In genomic region chr2:238784671-238785527, GRCh38 we compare ENCODE assay signal across 8 cellular contexts.
DNase-seq lines count a peak whose midpoint lies in the region; ATAC-seq and TF ChIP-seq lines count a peak whose summit lies in the region.

No MANE protein-coding gene starts in this region.

- no peaks in the 10 kb centered on the region for H3K36me3 ChIP-seq in transverse colon

- DNase-seq in COR-L47 (lab: John Stamatoyannopoulos, UW), result peak; percentile 6
- peak; percentile 56 for DNase-seq in HuH-7.5 (ENCODE audit: low spot score)
- peak; percentile 55 for DNase-seq in RPMI8226
- DNase-seq in activated effector memory CD4-positive, alpha-beta T cell treated with anti-CD3 and anti-CD28 coated beads, Interleukin-2, amount 50 U/mL, for 16 hours, result peak; percentile 81
- peak; percentile 40 for DNase-seq in globus pallidus (ENCODE audit: low spot score)
- DNase-seq in posterior cingulate gyrus, result peak; percentile 39 to 96 (median 76)
- peak; percentile 56 for DNase-seq in transverse colon

- peak; percentile 76 to 86 (median 83) for TF ChIP-seq CTCF in transverse colon (IDR thresholded peaks at IDR 0.05)

- no peaks in the 10 kb centered on the region for H3K9me3 ChIP-seq in transverse colon

- no peaks in the 10 kb centered on the region for H3K27me3 ChIP-seq in transverse colon

- intact Hi-C loops in posterior cingulate gyrus (cut with DNase I), result loop anchor here (5.0 kb wide), 3 partner anchors 187 to 428 kb away; no protein-coding TSS in a partner anchor
- intact Hi-C loops in transverse colon (cut with DNase I; ENCODE audit: low total_unique reads), result loop anchor here (10.0 kb wide), 2 partner anchors 160 to 430 kb away; no protein-coding TSS in a partner anchor

- no peak for ATAC-seq in GM19351 (IDR thresholded peaks at IDR 0.05; ENCODE audit: unreplicated experiment)

- in situ Hi-C loops in transverse colon (cut with MboI; ENCODE audit: low pct_ligation_motif_present in 1 of 4, low pct_unique_long_range_greater_than_20kb in 1 of 4, low sequenced_read_pairs in 3 of 4), result loop anchor here in 3 of 4 donors (10.0 to 25.0 kb wide), 2 partner anchors 100 to 423 kb away; no protein-coding TSS in a partner anchor

- H3K27ac ChIP-seq in transverse colon, result peak overlapping the region in 3 of 4 donors; percentile 9 to 39 (median 25)

- no peak overlapping the region for H3K4me3 ChIP-seq in transverse colon

- no peak for TF ChIP-seq EP300 in transverse colon (IDR thresholded peaks at IDR 0.05; ENCODE audit: low read depth)

- no peak for TF ChIP-seq POLR2A in transverse colon (IDR thresholded peaks at IDR 0.05)

- no peaks in the 10 kb centered on the region for H3K4me1 ChIP-seq in transverse colon

- 30 to 50% methylated on average over 6 to 17 of the region's 17 CpGs for whole genome bisulfite sequencing in transverse colon (ENCODE audit: low coverage in 1 of 2), 2 donors

Comparison
In these comparisons a context has a peak if more than half of its experiments do, and no peak if none do; other contexts are left out.
1. DNase-seq: peak in every context shown above with its lines; median percentile 81 in activated effector memory CD4-positive, alpha-beta T cell treated with anti-CD3 and anti-CD28 coated beads, Interleukin-2, amount 50 U/mL, for 16 hours; 76 in posterior cingulate gyrus; 56 in HuH-7.5; 56 in transverse colon; 55 in RPMI8226; 40 in globus pallidus; 6 in COR-L47.